In the genomic region with DNA sequence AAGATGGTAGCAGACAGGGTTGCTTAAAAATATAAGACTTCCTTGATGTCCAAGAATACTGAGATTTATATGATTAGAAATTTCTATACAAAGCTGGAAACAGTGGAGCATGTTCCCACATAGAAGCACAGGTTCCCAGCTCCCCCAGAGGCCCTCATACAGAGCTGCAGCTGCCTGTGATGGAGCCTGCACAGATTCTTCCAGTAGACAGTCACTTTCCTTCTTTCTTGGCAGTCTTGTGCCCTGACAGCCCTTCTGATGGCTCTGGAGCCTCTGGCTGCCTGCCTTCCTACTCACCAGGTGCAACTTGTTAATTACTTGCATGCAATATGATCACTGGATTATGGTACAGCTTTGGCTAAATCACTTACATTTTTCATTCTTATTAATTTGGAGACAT, we compare ENCODE assay signal across 11 cellular contexts.
"Had no signal": no experiment of that assay in that cellular context is flagged by ENCODE, and none has a peak within 500 bp of the region (broad histone marks: within the 10 kb centered on the region; RNA-seq: fewer than 3 reads in every experiment).

No MANE protein-coding gene starts in this region.

- ATAC-seq: activated naive CD8-positive, alpha-beta T cell treated with anti-CD3 and anti-CD28 coated beads, Interleukin-2, amount 50 U/mL, for 24 hours; upper lobe of right lung had no signal

- DNase-seq: activated B cell treated with CpG ODN at 0.5 μM for 24 hours; activated CD4-positive, alpha-beta T cell treated with anti-CD3 and anti-CD28 coated beads, Interleukin-2, amount 10 ng/mL, durations not matched to agents 24 days and 14 days; activated naive CD4-positive, alpha-beta T cell; activated naive CD8-positive, alpha-beta T cell treated with anti-CD3 and anti-CD28 coated beads, Interleukin-2, amount 50 U/mL, for 24 hours; effector memory CD4-positive, alpha-beta T cell; hypothalamus; kidney glomerular epithelial cell; mesendoderm; ovary; stimulated activated CD4-positive, alpha-beta T cell treated with anti-CD3 and anti-CD28 coated beads, Interleukin-2, amount 100 ng/mL, for 48 hours; upper lobe of right lung had no signal
